ENCODE assay signal across 16 cellular contexts in the genomic region with DNA sequence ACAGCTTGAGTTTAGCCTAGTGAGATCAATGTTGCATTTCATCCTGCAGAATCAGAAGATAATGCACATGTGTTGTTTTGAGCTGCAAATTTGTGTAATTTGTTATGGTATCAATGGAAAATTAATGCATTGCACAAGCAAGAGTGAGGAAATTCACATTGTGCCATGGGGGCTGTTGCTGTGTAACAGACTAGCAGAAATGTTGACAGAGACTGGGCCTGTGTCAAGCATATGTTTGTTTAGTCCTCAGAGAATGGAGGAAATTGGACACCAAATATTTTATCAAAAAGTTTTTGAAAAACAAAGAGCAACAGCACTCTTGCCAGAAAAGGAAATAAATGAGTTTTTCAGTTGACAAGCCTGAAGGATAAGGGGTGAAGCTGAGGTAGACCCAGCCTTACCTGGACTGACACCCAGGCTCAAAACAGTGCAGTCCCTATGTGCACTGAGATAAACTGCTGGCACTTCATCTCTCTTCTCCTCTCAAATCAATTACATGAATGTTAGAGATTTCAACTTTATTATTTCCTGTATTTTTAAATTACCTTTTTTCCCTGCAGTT.
DNase-seq lines count a peak whose midpoint lies in the region; ATAC-seq and TF ChIP-seq lines count a peak whose summit lies in the region.
"Had no signal": no experiment of that assay in that cellular context is flagged by ENCODE, and none has a peak within 500 bp of the region (broad histone marks: within the 10 kb centered on the region; RNA-seq: fewer than 3 reads in every experiment).

No MANE protein-coding gene starts in this region.

- TF ChIP-seq POLR2A in body of pancreas (IDR thresholded peaks at IDR 0.05) (no peak), prostate gland (IDR thresholded peaks at IDR 0.05) (no peak)

- H3K36me3 ChIP-seq in body of pancreas (replicated peaks in 1 of 2; ENCODE audit: insufficient read depth in 1 of 2, low read depth in 2 of 2) (no peaks in the 10 kb centered on the region), prostate gland (no peaks in the 10 kb centered on the region)
- H3K36me3 ChIP-seq: SJCRH30 had no signal

- H3K27ac ChIP-seq in body of pancreas (peak overlapping the region in 2 of 4 donors; percentile 9 to 15), prostate gland (no peak overlapping the region)
- H3K27ac ChIP-seq: KMS-11, SJCRH30 had no signal

- peak; percentile 57 for DNase-seq in DMS153 treated with DMSO at 0.1 percent for 48 hours (lab: John Stamatoyannopoulos, UW; ENCODE audit: unreplicated experiment)
- no peak for DNase-seq in DMS153 (lab: John Stamatoyannopoulos, UW)
- DNase-seq in DMS53 (lab: John Stamatoyannopoulos, UW) = peak; percentile 24
- DNase-seq in NCI-H2171 (lab: John Stamatoyannopoulos, UW) = peak; percentile 12
- DNase-seq in body of pancreas = peak in 2 of 4 donors; percentile 25 to 36
- no peak for DNase-seq in omental fat pad (ENCODE audit: low spot score)
- no peak for DNase-seq in prostate gland (ENCODE audit: low spot score)
- DNase-seq: 8988T, EL, H7, HFFc6, NCI-H1694, SJCRH30 had no signal

- peak; percentile 66 for ATAC-seq in body of pancreas
- ATAC-seq in omental fat pad (ENCODE audit: low FRiP score) = no peak
- ATAC-seq in GM21576 (IDR thresholded peaks at IDR 0.05; ENCODE audit: unreplicated experiment) = no peak
- ATAC-seq: Panc1 had no signal

- no peaks in the 10 kb centered on the region for H3K27me3 ChIP-seq in body of pancreas
- H3K27me3 ChIP-seq in prostate gland (replicated peaks; ENCODE audit: insufficient read depth) = no peaks in the 10 kb centered on the region
- H3K27me3 ChIP-seq: SJCRH30 had no signal

- H3K4me3 ChIP-seq in body of pancreas = no peak overlapping the region
- H3K4me3 ChIP-seq in prostate gland = no peak overlapping the region
- H3K4me3 ChIP-seq: SJCRH30 had no signal

- intact Hi-C loops in body of pancreas (cut with DNase I) = no loop called here
- intact Hi-C loops in prostate gland (cut with DNase I) = no loop called here

- H3K4me1 ChIP-seq in body of pancreas (peaks cover 37% of the 10 kb centered on the region), prostate gland (replicated peaks) (no peaks in the 10 kb centered on the region)
- H3K4me1 ChIP-seq: SJCRH30 had no signal

- no peaks in the 10 kb centered on the region for H3K9me3 ChIP-seq in body of pancreas
- no peaks in the 10 kb centered on the region for H3K9me3 ChIP-seq in prostate gland
- H3K9me3 ChIP-seq: SJCRH30 had no signal

- no peak for TF ChIP-seq CTCF in body of pancreas (IDR thresholded peaks at IDR 0.05)
- no peak for TF ChIP-seq CTCF in omental fat pad (IDR thresholded peaks at IDR 0.05)
- TF ChIP-seq CTCF in prostate gland (IDR thresholded peaks at IDR 0.05) = no peak

Comparison
In these comparisons a context has a peak if more than half of its experiments do, and no peak if none do; other contexts are left out.
1. DNase-seq: peak in DMS153 treated with DMSO at 0.1 percent for 48 hours (single experiment), DMS53 (single experiment) and NCI-H2171 (single experiment); none in DMS153 (single experiment), omental fat pad (single experiment) and prostate gland (single experiment).